In the genomic region with DNA sequence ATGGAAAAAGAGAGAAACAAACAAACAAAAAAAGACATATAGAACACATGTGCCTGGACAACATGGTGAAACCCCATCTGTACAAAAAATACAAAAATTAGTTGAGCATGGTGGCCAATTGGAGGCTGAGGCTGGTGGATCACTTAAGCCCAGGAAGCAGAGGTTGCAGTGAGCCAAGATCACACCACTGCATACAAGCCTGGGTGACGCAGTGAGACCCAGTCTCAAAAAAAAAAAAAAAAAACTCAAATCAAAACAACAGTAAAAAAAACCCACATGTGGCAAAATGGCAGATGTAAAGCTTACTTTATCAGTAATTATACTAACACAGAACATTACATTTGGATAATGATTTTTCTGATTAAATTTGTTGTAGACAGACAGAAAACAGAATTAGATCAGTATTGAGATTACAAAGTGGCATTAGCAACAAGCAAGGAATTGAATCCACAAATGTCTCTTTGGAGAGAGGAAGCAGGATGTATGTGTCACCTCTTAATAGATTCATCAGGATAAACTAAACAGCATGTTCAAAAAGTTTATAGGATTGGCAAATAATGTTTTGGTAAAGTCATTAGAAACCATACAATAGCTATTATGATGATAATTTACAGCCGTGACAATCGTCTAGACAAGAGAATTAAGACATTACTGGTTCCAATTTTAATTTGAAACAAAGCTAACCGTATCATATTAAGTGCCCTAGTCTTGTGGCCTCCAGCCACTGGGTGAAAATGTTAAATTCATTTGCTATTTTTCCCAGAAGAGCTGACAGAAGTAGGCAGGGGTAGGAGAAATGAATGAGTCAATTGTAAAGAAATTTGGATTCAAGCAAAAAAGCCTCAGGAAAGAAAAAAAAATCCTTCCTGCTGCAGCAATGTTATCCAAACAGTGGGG, we compare ENCODE assay signal across 18 cellular contexts.
DNase-seq lines count a peak whose midpoint lies in the region; ATAC-seq, FAIRE-seq and TF ChIP-seq lines count a peak whose summit lies in the region.
"Had no signal": no experiment of that assay in that cellular context is flagged by ENCODE, and none has a peak within 500 bp of the region (broad histone marks: within the 10 kb centered on the region; RNA-seq: fewer than 3 reads in every experiment).

No MANE protein-coding gene starts in this region.

- in situ Hi-C loops in HepG2 (cut with HindIII; ENCODE audit: extremely low pct_ligation_motif_present, low pct_unique_long_range_greater_than_20kb): no loop called here

- no peaks in the 10 kb centered on the region for H3K36me3 ChIP-seq in HepG2 (replicated peaks in 1 of 2; ENCODE audit: control insufficient read depth in 1 of 2, insufficient read depth in 2 of 2, low read length in 2 of 2)
- H3K36me3 ChIP-seq: heart right ventricle had no signal

- no peaks in the 10 kb centered on the region for H3K9me3 ChIP-seq in HepG2 (ENCODE audit: low read length)
- H3K9me3 ChIP-seq: heart right ventricle had no signal

- H3K27me3 ChIP-seq in HepG2 (ENCODE audit: control insufficient read depth in 1 of 2, insufficient read depth in 2 of 2, low read length in 2 of 2): no peaks in the 10 kb centered on the region
- H3K27me3 ChIP-seq: heart right ventricle had no signal

- H3K4me3 Mint-ChIP-seq in activated T-helper 17 cell treated with anti-CD3 and anti-CD28 coated beads, Interleukin-2, amount 50 U/mL, for 72 hours: no peak overlapping the region
- H3K4me3 Mint-ChIP-seq: activated CD8-positive, alpha-beta memory T cell treated with anti-CD3 and anti-CD28 coated beads, Interleukin-2, amount 10 ng/mL, durations not matched to agents 7 days and 5 days; brain; T-helper 1 cell treated with Interleukin-12 subunit alpha and Interleukin-12 subunit beta and Interleukin-4 antibody, amounts not matched to agents 30 μg/mL and 1 μg/mL, for 36 hours had no signal

- no peak overlapping the region for H3K27ac ChIP-seq in HepG2 (ENCODE audit: extremely low read length, insufficient read depth, low read length)
- H3K27ac ChIP-seq: C4-2B had no signal

- H3K4me1 ChIP-seq in HepG2 (ENCODE audit: insufficient read depth, low read length): no peaks in the 10 kb centered on the region

- H3K4me1 Mint-ChIP-seq in activated T-helper 17 cell treated with anti-CD3 and anti-CD28 coated beads, Interleukin-2, amount 50 U/mL, for 72 hours: peaks cover 5% of the 10 kb centered on the region

- H3K4me3 ChIP-seq in HFF-Myc (replicated peaks; ENCODE audit: low read depth, low read length) (no peak overlapping the region), HepG2 (replicated peaks in 1 of 3; ENCODE audit: insufficient read depth in 1 of 3, low read depth in 2 of 3, low read length in 3 of 3) (no peak overlapping the region)
- H3K4me3 ChIP-seq: heart right ventricle had no signal

- WGBS in HepG2 (ENCODE audit: low lambda C conversion rate): 23% methylated on average over 4 of the region's 4 CpGs

- no peaks in the 10 kb centered on the region for H3K36me3 Mint-ChIP-seq in activated T-helper 17 cell treated with anti-CD3 and anti-CD28 coated beads, Interleukin-2, amount 50 U/mL, for 72 hours (ENCODE audit: low read depth)
- H3K36me3 Mint-ChIP-seq: activated CD8-positive, alpha-beta memory T cell treated with anti-CD3 and anti-CD28 coated beads, Interleukin-2, amount 10 ng/mL, durations not matched to agents 7 days and 5 days; brain had no signal

- H3K27me3 Mint-ChIP-seq in activated T-helper 17 cell treated with anti-CD3 and anti-CD28 coated beads, Interleukin-2, amount 50 U/mL, for 72 hours: peaks cover 6% of the 10 kb centered on the region
- H3K27me3 Mint-ChIP-seq: activated CD8-positive, alpha-beta memory T cell treated with anti-CD3 and anti-CD28 coated beads, Interleukin-2, amount 10 ng/mL, durations not matched to agents 7 days and 5 days; brain; progenitor cell of endocrine pancreas had no signal

- intact Hi-C loops in sciatic nerve (cut with DNase I): no loop called here
- intact Hi-C loops in HepG2 (cut with micrococcal nuclease; ENCODE audit: unreplicated experiment): no loop called here

- no peak overlapping the region for H3K9ac ChIP-seq in HepG2 (ENCODE audit: insufficient read depth, low read depth, low read length)

- ATAC-seq in SK-N-SH treated with all-trans-retinoic acid at 6 μM for 48 hours (peak; percentile 88), sciatic nerve (peak; percentile 10), HepG2 (no peak)
- no peak for ATAC-seq in activated T-helper 17 cell treated with anti-CD3 and anti-CD28 coated beads, Interleukin-2, amount 50 U/mL, for 72 hours (replicated peaks)
- ATAC-seq: activated CD8-positive, alpha-beta memory T cell treated with anti-CD3 and anti-CD28 coated beads, Interleukin-2, amount 10 ng/mL, durations not matched to agents 7 days and 5 days had no signal

- no peak for FAIRE-seq in HepG2 (lab: Jason Lieb, UNC)
- FAIRE-seq: G401.6 had no signal

- no peak for TF ChIP-seq RAD21 in HepG2 (CRISPR knock-in tag; IDR thresholded peaks at IDR 0.05)

- no peak for TF ChIP-seq POLR2A in HepG2 (IDR thresholded peaks at IDR 0.05; ENCODE audit: insufficient read depth in 1 of 2, low read depth in 2 of 2, low read length in 2 of 2)

- no peak overlapping the region for H3K27ac Mint-ChIP-seq in activated T-helper 17 cell treated with anti-CD3 and anti-CD28 coated beads, Interleukin-2, amount 50 U/mL, for 72 hours
- H3K27ac Mint-ChIP-seq: activated CD8-positive, alpha-beta memory T cell treated with anti-CD3 and anti-CD28 coated beads, Interleukin-2, amount 10 ng/mL, durations not matched to agents 7 days and 5 days; progenitor cell of endocrine pancreas; T-helper 1 cell treated with Interleukin-12 subunit alpha and Interleukin-12 subunit beta and Interleukin-4 antibody, amounts not matched to agents 30 μg/mL and 1 μg/mL, for 36 hours had no signal

- DNase-seq in HFF-Myc (ENCODE audit: extremely low read depth, low read depth) (peak; percentile 30), fibroblast of gingiva (ENCODE audit: low read depth) (peak; percentile 7), sciatic nerve (ENCODE audit: low spot score) (no peak), putamen (ENCODE audit: low spot score) (no peak), HepG2 (ENCODE audit: low spot score) (no peak)
- DNase-seq: activated CD4-positive, CD25-positive, alpha-beta regulatory T cell treated with anti-CD3 and anti-CD28 coated beads, Interleukin-2, amount 50 U/mL, for 72 hours; activated CD8-positive, alpha-beta memory T cell treated with anti-CD3 and anti-CD28 coated beads, Interleukin-2, amount 10 ng/mL, durations not matched to agents 7 days and 5 days; activated gamma-delta T cell treated with Interleukin-2 at 50 U/mL for 16 hours; heart right ventricle; NCI-H446 treated with DMSO at 0.1 percent for 48 hours; substantia nigra had no signal

- no peaks in the 10 kb centered on the region for H3K9me3 Mint-ChIP-seq in activated T-helper 17 cell treated with anti-CD3 and anti-CD28 coated beads, Interleukin-2, amount 50 U/mL, for 72 hours
- H3K9me3 Mint-ChIP-seq: T-helper 1 cell treated with Interleukin-12 subunit alpha and Interleukin-12 subunit beta and Interleukin-4 antibody, amounts not matched to agents 30 μg/mL and 1 μg/mL, for 36 hours had no signal

- H4K20me1 ChIP-seq in HepG2 (ENCODE audit: insufficient read depth, low read length): no peaks in the 10 kb centered on the region

- POLR2A ChIA-PET in HepG2 (lab: Yijun Ruan, JAX): no interaction called here

- BruUV-seq in HepG2 (replicated peaks; lab: Mats Ljungman, UMichigan): no TSS peak

- no peak overlapping the region for H2AFZ ChIP-seq in HepG2 (ENCODE audit: low read length)

- CTCF ChIA-PET in HepG2 (lab: Yijun Ruan, JAX; ENCODE audit: low intra/inter-chr PET ratio, low total read pairs): no interaction called here

- TF ChIP-seq EP300 in HepG2 (IDR thresholded peaks at IDR 0.05; ENCODE audit: low read depth in 2 of 2, low read length in 2 of 2): no peak
- no peak for TF ChIP-seq EP300 in HepG2 (CRISPR knock-in tag; IDR thresholded peaks at IDR 0.05; ENCODE audit: borderline replicate concordance)

- no peak overlapping the region for H3K4me2 ChIP-seq in HepG2 (ENCODE audit: low read depth, low read length)

- no peaks in the 10 kb centered on the region for H3K79me2 ChIP-seq in HepG2 (ENCODE audit: insufficient read depth, low read length)

- TF ChIP-seq CTCF in HFF-Myc (IDR thresholded peaks at IDR 0.05; ENCODE audit: low read depth, low read length, missing control alignments) (no peak), HepG2 (CRISPR knock-in tag; IDR thresholded peaks at IDR 0.05) (no peak)

TF ChIP-seq in SK-N-SH treated with all-trans-retinoic acid at 6 μM for 48 hours, 23 proteins besides CTCF, POLR2A, EP300 and RAD21 (continues in another document):
- TF ChIP-seq TCF4 (CRISPR knock-in tag; IDR thresholded peaks at IDR 0.05; ENCODE audit: borderline replicate concordance): peak; percentile 100
- peak; percentile 98 for TF ChIP-seq ISL1 (CRISPR knock-in tag; IDR thresholded peaks at IDR 0.05)
- peak; percentile 71; the same call in 1 of the 2 replicates for TF ChIP-seq ESRRG (CRISPR knock-in tag; IDR thresholded peaks at IDR 0.05)
- no peak for TF ChIP-seq PPARA (CRISPR knock-in tag; IDR thresholded peaks at IDR 0.05; ENCODE audit: borderline replicate concordance)
- TF ChIP-seq OSR1 (CRISPR knock-in tag; IDR thresholded peaks at IDR 0.05): no peak
- peak; percentile 65; the same call in 1 of the 2 replicates for TF ChIP-seq SNAI2 (CRISPR knock-in tag; IDR thresholded peaks at IDR 0.05)
- TF ChIP-seq GLIS3 (CRISPR knock-in tag; IDR thresholded peaks at IDR 0.05): peak; percentile 62; the same call in 1 of the 2 replicates
- peak; percentile 59; the same call in 1 of the 2 replicates for TF ChIP-seq ZNF8 (CRISPR knock-in tag; IDR thresholded peaks at IDR 0.05)
- 0 out of 2 replicates have a peak, but pooled peaks have one; percentile 58 for TF ChIP-seq ZC3H10 (CRISPR knock-in tag; IDR thresholded peaks at IDR 0.05)

TF ChIP-seq in HepG2, 621 proteins besides CTCF, POLR2A, EP300 and RAD21 (continues in another document):
- TF ChIP-seq TRIM24 (CRISPR knock-in tag; IDR thresholded peaks at IDR 0.05) (no peak), TAF1 (CRISPR knock-in tag; IDR thresholded peaks at IDR 0.05) (no peak), ZNF253 (CRISPR knock-in tag; IDR thresholded peaks at IDR 0.05; ENCODE audit: borderline replicate concordance) (no peak)
- TF ChIP-seq, protein P1, sequence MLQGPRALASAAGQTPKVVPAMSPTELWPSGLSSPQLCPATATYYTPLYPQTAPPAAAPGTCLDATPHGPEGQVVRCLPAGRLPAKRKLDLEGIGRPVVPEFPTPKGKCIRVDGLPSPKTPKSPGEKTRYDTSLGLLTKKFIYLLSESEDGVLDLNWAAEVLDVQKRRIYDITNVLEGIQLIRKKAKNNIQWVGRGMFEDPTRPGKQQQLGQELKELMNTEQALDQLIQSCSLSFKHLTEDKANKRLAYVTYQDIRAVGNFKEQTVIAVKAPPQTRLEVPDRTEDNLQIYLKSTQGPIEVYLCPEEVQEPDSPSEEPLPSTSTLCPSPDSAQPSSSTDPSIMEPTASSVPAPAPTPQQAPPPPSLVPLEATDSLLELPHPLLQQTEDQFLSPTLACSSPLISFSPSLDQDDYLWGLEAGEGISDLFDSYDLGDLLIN (CRISPR knock-in tag; IDR thresholded peaks at IDR 0.05; ENCODE audit: borderline replicate concordance): no peak

Comparison
In these comparisons a context has a peak if more than half of its experiments do, and no peak if none do; other contexts are left out.
1. DNase-seq: peak in HFF-Myc (single experiment) and fibroblast of gingiva (single experiment); none in sciatic nerve (single experiment), putamen (single experiment) and HepG2 (single experiment).
2. ATAC-seq: peak in SK-N-SH treated with all-trans-retinoic acid at 6 μM for 48 hours (single experiment) and sciatic nerve (single experiment); none in activated T-helper 17 cell treated with anti-CD3 and anti-CD28 coated beads, Interleukin-2, amount 50 U/mL, for 72 hours (single experiment) and HepG2 (single experiment).